Comparison of ENCODE assay signal across 1 cellular context in the genomic region with DNA sequence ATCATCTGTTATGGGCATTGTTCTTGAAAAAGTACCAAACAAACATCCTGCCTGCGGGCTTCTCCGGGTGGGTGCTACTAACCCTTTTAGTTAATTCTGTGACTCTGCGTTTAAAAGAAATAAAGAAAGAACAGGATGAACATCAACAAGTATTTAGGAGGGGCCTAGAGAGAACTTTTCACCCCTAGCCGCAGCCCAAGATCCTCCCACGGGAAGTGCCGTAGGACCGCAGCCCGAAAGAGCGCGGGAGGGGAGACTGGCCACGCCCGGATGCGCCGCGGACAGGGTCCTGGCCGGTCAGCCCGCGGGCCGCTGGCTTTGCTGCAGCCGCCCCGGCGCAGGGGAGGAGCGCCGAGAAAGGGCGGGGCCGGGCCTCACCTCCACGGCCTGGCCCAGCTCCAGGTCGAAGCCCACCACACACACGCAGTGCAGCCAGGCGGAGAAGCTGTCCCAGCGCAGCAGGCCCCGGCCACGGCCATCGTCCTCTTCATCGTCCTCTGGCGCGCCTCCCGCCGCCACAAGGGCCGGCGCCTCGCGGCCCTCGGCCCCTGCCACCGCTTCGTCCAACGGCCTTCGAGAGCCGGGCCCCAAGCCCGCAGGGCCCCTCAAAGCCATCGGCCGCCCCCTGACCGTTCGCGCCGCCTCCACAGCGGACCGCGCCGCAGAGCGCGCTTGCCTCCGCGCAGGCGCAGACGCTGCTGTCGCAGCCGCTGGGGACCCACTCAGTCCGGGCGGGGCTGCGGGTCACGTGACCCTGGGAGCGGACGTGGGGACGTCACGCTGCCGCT.
TF ChIP-seq lines count a peak whose summit lies in the region.

A gene with protein sequence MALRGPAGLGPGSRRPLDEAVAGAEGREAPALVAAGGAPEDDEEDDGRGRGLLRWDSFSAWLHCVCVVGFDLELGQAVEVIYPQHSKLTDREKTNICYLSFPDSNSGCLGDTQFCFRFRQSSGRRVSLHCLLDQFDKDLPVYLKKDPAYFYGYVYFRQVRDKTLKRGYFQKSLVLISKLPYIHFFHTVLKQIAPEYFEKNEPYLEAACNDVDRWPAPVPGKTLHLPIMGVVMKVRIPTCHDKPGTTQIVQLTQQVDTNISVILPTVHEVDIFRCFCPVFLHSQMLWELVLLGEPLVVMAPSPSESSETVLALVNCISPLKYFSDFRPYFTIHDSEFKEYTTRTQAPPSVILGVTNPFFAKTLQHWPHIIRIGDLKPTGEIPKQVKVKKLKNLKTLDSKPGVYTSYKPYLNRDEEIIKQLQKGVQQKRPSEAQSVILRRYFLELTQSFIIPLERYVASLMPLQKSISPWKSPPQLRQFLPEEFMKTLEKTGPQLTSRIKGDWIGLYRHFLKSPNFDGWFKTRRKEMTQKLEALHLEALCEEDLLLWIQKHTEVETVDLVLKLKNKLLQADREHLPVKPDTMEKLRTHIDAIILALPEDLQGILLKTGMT (minus strand): TSS at position 674 of the 788 bp plus-strand sequence. CDS start 59 bp downstream, at position 615.

TF ChIP-seq in HepG2, 621 proteins besides CTCF, POLR2A, EP300 and RAD21 (continued from another document and continues in another):
- TF ChIP-seq ARID2 (CRISPR knock-in tag; IDR thresholded peaks at IDR 0.05; ENCODE audit: borderline replicate concordance) (no peak), MEIS2 (CRISPR knock-in tag; IDR thresholded peaks at IDR 0.05) (peak; percentile 48; the same call in 1 of the 2 replicates), NFIC (IDR thresholded peaks at IDR 0.05; ENCODE audit: low read length) (peak; percentile 13; the same call in 1 of the 2 replicates), ELF3 (CRISPR knock-in tag; IDR thresholded peaks at IDR 0.05) (peak; percentile 73), ZNF619 (CRISPR knock-in tag; IDR thresholded peaks at IDR 0.05) (peak; percentile 63; the same call in 1 of the 2 replicates), ZNF329 (CRISPR knock-in tag; IDR thresholded peaks at IDR 0.05; ENCODE audit: low read depth) (peak; percentile 87), ATRX (CRISPR knock-in tag; IDR thresholded peaks at IDR 0.05; ENCODE audit: borderline replicate concordance) (no peak), ZSCAN21 (CRISPR knock-in tag; IDR thresholded peaks at IDR 0.05; ENCODE audit: borderline replicate concordance) (peak; percentile 98), KLF6 (CRISPR knock-in tag; IDR thresholded peaks at IDR 0.05) (peak; percentile 95), NRL (CRISPR knock-in tag; IDR thresholded peaks at IDR 0.05; ENCODE audit: borderline replicate concordance) (peak; percentile 90; the same call in 1 of the 2 replicates), KLF13 (CRISPR knock-in tag; IDR thresholded peaks at IDR 0.05) (no peak), FOXK2 (IDR thresholded peaks at IDR 0.05) (no peak), MTA1 (CRISPR knock-in tag; IDR thresholded peaks at IDR 0.05; ENCODE audit: borderline replicate concordance) (peak; percentile 87; the same call in 1 of the 2 replicates), ZNF326 (CRISPR knock-in tag; IDR thresholded peaks at IDR 0.05; ENCODE audit: borderline replicate concordance) (no peak), ZNF879 (CRISPR knock-in tag; IDR thresholded peaks at IDR 0.05) (0 out of 2 replicates have a peak, but pooled peaks have one; percentile 23), MBNL3 (CRISPR knock-in tag; conservative IDR thresholded peaks at IDR 0.05) (no peak), MZF1 (CRISPR knock-in tag; IDR thresholded peaks at IDR 0.05; ENCODE audit: borderline replicate concordance) (no peak), ZFYVE20 (CRISPR knock-in tag; IDR thresholded peaks at IDR 0.05; ENCODE audit: borderline replicate concordance, low read depth) (peak; percentile 72), ZNF720 (CRISPR knock-in tag; IDR thresholded peaks at IDR 0.05) (no peak), ELF1 (CRISPR knock-in tag; IDR thresholded peaks at IDR 0.05) (no peak), MBD4 (IDR thresholded peaks at IDR 0.05; ENCODE audit: borderline replicate concordance, low read length) (no peak), ZNF207 (IDR thresholded peaks at IDR 0.05; ENCODE audit: borderline replicate concordance) (no peak), ZBTB7A (CRISPR knock-in tag; IDR thresholded peaks at IDR 0.05) (peak; percentile 92), SMAD3 (CRISPR knock-in tag; IDR thresholded peaks at IDR 0.05) (no peak), ZNF430 (CRISPR knock-in tag; IDR thresholded peaks at IDR 0.05) (peak; percentile 78; the same call in 1 of the 2 replicates), NFKB2 (CRISPR knock-in tag; IDR thresholded peaks at IDR 0.05; ENCODE audit: borderline replicate concordance) (peak; percentile 90; the same call in 1 of the 2 replicates), ZNF598 (CRISPR knock-in tag; IDR thresholded peaks at IDR 0.05; ENCODE audit: borderline replicate concordance) (peak; percentile 67; the same call in 1 of the 2 replicates), MAZ (IDR thresholded peaks at IDR 0.05; ENCODE audit: borderline replicate concordance, low read depth, low read length) (peak; percentile 72; the same call in 1 of the 2 replicates), MAZ (CRISPR knock-in tag; IDR thresholded peaks at IDR 0.05; ENCODE audit: low read depth) (peak; percentile 97), ZNF383 (CRISPR knock-in tag; IDR thresholded peaks at IDR 0.05; ENCODE audit: borderline replicate concordance) (peak; percentile 90; the same call in 1 of the 2 replicates), POLR2AphosphoS2 (IDR thresholded peaks at IDR 0.05; ENCODE audit: low read depth, low read length) (no peak), ZNF160 (CRISPR knock-in tag; IDR thresholded peaks at IDR 0.05) (no peak)
- TF ChIP-seq, protein P1, sequence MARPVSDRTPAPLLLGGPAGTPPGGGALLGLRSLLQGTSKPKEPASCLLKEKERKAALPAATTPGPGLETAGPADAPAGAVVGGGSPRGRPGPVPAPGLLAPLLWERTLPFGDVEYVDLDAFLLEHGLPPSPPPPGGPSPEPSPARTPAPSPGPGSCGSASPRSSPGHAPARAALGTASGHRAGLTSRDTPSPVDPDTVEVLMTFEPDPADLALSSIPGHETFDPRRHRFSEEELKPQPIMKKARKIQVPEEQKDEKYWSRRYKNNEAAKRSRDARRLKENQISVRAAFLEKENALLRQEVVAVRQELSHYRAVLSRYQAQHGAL (CRISPR knock-in tag; IDR thresholded peaks at IDR 0.05; ENCODE audit: not compliant biosample characterization), result no peak
- TF ChIP-seq, protein P2, sequence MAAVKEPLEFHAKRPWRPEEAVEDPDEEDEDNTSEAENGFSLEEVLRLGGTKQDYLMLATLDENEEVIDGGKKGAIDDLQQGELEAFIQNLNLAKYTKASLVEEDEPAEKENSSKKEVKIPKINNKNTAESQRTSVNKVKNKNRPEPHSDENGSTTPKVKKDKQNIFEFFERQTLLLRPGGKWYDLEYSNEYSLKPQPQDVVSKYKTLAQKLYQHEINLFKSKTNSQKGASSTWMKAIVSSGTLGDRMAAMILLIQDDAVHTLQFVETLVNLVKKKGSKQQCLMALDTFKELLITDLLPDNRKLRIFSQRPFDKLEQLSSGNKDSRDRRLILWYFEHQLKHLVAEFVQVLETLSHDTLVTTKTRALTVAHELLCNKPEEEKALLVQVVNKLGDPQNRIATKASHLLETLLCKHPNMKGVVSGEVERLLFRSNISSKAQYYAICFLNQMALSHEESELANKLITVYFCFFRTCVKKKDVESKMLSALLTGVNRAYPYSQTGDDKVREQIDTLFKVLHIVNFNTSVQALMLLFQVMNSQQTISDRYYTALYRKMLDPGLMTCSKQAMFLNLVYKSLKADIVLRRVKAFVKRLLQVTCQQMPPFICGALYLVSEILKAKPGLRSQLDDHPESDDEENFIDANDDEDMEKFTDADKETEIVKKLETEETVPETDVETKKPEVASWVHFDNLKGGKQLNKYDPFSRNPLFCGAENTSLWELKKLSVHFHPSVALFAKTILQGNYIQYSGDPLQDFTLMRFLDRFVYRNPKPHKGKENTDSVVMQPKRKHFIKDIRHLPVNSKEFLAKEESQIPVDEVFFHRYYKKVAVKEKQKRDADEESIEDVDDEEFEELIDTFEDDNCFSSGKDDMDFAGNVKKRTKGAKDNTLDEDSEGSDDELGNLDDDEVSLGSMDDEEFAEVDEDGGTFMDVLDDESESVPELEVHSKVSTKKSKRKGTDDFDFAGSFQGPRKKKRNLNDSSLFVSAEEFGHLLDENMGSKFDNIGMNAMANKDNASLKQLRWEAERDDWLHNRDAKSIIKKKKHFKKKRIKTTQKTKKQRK (IDR thresholded peaks at IDR 0.05; ENCODE audit: low read length), result no peak
- TF ChIP-seq, protein P3, sequence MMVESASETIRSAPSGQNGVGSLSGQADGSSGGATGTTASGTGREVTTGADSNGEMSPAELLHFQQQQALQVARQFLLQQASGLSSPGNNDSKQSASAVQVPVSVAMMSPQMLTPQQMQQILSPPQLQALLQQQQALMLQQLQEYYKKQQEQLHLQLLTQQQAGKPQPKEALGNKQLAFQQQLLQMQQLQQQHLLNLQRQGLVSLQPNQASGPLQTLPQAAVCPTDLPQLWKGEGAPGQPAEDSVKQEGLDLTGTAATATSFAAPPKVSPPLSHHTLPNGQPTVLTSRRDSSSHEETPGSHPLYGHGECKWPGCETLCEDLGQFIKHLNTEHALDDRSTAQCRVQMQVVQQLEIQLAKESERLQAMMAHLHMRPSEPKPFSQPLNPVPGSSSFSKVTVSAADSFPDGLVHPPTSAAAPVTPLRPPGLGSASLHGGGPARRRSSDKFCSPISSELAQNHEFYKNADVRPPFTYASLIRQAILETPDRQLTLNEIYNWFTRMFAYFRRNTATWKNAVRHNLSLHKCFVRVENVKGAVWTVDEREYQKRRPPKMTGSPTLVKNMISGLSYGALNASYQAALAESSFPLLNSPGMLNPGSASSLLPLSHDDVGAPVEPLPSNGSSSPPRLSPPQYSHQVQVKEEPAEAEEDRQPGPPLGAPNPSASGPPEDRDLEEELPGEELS (CRISPR knock-in tag; IDR thresholded peaks at IDR 0.05), result 0 out of 2 replicates have a peak, but pooled peaks have one; percentile 4
- TF ChIP-seq, protein P4, sequence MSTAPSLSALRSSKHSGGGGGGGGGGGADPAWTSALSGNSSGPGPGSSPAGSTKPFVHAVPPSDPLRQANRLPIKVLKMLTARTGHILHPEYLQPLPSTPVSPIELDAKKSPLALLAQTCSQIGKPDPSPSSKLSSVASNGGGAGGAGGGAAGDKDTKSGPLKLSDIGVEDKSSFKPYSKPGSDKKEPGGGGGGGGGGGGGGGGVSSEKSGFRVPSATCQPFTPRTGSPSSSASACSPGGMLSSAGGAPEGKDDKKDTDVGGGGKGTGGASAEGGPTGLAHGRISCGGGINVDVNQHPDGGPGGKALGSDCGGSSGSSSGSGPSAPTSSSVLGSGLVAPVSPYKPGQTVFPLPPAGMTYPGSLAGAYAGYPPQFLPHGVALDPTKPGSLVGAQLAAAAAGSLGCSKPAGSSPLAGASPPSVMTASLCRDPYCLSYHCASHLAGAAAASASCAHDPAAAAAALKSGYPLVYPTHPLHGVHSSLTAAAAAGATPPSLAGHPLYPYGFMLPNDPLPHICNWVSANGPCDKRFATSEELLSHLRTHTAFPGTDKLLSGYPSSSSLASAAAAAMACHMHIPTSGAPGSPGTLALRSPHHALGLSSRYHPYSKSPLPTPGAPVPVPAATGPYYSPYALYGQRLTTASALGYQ (CRISPR knock-in tag; IDR thresholded peaks at IDR 0.05), result no peak
- TF ChIP-seq, protein P5, sequence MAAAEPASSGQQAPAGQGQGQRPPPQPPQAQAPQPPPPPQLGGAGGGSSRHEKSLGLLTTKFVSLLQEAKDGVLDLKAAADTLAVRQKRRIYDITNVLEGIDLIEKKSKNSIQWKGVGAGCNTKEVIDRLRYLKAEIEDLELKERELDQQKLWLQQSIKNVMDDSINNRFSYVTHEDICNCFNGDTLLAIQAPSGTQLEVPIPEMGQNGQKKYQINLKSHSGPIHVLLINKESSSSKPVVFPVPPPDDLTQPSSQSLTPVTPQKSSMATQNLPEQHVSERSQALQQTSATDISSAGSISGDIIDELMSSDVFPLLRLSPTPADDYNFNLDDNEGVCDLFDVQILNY (CRISPR knock-in tag; conservative IDR thresholded peaks at IDR 0.05), result peak; percentile 75; the same call in 1 of the 2 replicates
- TF ChIP-seq, protein P6, sequence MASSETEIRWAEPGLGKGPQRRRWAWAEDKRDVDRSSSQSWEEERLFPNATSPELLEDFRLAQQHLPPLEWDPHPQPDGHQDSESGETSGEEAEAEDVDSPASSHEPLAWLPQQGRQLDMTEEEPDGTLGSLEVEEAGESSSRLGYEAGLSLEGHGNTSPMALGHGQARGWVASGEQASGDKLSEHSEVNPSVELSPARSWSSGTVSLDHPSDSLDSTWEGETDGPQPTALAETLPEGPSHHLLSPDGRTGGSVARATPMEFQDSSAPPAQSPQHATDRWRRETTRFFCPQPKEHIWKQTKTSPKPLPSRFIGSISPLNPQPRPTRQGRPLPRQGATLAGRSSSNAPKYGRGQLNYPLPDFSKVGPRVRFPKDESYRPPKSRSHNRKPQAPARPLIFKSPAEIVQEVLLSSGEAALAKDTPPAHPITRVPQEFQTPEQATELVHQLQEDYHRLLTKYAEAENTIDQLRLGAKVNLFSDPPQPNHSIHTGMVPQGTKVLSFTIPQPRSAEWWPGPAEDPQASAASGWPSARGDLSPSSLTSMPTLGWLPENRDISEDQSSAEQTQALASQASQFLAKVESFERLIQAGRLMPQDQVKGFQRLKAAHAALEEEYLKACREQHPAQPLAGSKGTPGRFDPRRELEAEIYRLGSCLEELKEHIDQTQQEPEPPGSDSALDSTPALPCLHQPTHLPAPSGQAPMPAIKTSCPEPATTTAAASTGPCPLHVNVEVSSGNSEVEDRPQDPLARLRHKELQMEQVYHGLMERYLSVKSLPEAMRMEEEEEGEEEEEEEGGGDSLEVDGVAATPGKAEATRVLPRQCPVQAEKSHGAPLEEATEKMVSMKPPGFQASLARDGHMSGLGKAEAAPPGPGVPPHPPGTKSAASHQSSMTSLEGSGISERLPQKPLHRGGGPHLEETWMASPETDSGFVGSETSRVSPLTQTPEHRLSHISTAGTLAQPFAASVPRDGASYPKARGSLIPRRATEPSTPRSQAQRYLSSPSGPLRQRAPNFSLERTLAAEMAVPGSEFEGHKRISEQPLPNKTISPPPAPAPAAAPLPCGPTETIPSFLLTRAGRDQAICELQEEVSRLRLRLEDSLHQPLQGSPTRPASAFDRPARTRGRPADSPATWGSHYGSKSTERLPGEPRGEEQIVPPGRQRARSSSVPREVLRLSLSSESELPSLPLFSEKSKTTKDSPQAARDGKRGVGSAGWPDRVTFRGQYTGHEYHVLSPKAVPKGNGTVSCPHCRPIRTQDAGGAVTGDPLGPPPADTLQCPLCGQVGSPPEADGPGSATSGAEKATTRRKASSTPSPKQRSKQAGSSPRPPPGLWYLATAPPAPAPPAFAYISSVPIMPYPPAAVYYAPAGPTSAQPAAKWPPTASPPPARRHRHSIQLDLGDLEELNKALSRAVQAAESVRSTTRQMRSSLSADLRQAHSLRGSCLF (CRISPR knock-in tag; IDR thresholded peaks at IDR 0.05; ENCODE audit: borderline replicate concordance), result no peak
- TF ChIP-seq, protein P7, sequence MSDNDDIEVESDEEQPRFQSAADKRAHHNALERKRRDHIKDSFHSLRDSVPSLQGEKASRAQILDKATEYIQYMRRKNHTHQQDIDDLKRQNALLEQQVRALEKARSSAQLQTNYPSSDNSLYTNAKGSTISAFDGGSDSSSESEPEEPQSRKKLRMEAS (IDR thresholded peaks at IDR 0.05), result peak; percentile 93
- TF ChIP-seq, protein P8, sequence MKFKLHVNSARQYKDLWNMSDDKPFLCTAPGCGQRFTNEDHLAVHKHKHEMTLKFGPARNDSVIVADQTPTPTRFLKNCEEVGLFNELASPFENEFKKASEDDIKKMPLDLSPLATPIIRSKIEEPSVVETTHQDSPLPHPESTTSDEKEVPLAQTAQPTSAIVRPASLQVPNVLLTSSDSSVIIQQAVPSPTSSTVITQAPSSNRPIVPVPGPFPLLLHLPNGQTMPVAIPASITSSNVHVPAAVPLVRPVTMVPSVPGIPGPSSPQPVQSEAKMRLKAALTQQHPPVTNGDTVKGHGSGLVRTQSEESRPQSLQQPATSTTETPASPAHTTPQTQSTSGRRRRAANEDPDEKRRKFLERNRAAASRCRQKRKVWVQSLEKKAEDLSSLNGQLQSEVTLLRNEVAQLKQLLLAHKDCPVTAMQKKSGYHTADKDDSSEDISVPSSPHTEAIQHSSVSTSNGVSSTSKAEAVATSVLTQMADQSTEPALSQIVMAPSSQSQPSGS (CRISPR knock-in tag; IDR thresholded peaks at IDR 0.05), result peak; percentile 41; the same call in 1 of the 2 replicates
